ENCODE assay signal across 1 cellular context in genomic region chr1:75671708-75672107, GRCh38.
TF ChIP-seq lines count a peak whose summit lies in the region.

No MANE protein-coding gene starts in this region.

TF ChIP-seq in HCT116, 20 proteins besides CTCF, POLR2A, EP300 and RAD21 (continued from another document):
- TF ChIP-seq ZBTB33 (IDR thresholded peaks at IDR 0.05; ENCODE audit: extremely low read depth, insufficient replicate concordance, low read length) (no peak), TCF7L2 (IDR thresholded peaks at IDR 0.05; ENCODE audit: borderline replicate concordance, extremely low read depth, insufficient read depth, insufficient read length) (no peak), EZH2phosphoT487 (IDR thresholded peaks at IDR 0.05; ENCODE audit: borderline replicate concordance) (no peak), ATF3 (IDR thresholded peaks at IDR 0.05) (no peak), CEBPB (IDR thresholded peaks at IDR 0.05; ENCODE audit: low read depth) (no peak), REST (IDR thresholded peaks at IDR 0.05; ENCODE audit: low read depth) (no peak), ZFX (IDR thresholded peaks at IDR 0.05) (no peak)
